ENCODE assay signal across 1 cellular context in the genomic region with DNA sequence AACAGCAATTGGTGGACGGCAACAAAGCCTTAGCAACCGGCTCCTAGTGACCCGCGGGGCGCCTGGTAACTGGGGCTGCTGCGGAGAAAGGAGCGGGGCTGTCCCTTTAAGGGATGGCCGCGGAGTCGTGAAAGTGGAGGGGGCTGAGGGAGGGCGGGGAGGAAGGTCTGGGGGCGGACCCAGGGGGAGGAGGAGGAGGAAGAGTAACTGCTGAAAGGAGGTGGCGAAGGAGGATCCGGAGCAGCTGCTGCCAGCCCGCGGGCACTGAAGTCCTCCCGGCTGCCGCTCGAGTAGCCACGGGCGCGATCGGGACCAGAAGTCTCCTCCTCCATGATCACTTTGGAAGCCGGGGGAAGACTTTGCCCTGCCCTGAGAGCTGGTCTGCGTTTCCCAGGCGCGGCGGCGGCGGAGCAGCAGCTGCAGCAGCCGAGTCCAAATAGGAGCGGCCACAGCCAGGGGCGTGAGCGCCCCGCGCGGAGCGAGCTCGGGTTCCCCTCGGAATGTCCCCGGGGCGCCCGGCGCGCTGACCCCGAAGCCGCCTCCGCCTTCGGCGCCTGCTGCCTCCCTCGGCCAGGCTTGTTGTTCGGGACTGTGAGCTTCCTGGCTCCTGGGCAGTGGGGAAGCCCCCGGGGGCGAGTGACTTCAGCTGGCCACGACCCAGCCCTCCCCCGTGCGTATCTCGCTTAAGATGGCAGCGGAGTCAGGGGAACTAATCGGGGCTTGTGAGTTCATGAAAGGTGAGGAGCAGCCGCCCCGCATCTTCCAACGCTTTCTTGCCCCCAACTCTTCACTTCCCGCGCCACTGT.
A peak's percentile ranks its signal among the peaks of the same experiment; 100 is the strongest.
TF ChIP-seq lines count a peak whose summit lies in the region.

A gene with protein sequence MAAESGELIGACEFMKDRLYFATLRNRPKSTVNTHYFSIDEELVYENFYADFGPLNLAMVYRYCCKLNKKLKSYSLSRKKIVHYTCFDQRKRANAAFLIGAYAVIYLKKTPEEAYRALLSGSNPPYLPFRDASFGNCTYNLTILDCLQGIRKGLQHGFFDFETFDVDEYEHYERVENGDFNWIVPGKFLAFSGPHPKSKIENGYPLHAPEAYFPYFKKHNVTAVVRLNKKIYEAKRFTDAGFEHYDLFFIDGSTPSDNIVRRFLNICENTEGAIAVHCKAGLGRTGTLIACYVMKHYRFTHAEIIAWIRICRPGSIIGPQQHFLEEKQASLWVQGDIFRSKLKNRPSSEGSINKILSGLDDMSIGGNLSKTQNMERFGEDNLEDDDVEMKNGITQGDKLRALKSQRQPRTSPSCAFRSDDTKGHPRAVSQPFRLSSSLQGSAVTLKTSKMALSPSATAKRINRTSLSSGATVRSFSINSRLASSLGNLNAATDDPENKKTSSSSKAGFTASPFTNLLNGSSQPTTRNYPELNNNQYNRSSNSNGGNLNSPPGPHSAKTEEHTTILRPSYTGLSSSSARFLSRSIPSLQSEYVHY (plus strand): TSS at position 240 of the 806 bp plus-strand sequence. CDS start 449 bp downstream, at position 689.

TF ChIP-seq in WTC11, 78 proteins besides CTCF, POLR2A, EP300 and RAD21 (continued from another document):
- TF ChIP-seq, protein P1, sequence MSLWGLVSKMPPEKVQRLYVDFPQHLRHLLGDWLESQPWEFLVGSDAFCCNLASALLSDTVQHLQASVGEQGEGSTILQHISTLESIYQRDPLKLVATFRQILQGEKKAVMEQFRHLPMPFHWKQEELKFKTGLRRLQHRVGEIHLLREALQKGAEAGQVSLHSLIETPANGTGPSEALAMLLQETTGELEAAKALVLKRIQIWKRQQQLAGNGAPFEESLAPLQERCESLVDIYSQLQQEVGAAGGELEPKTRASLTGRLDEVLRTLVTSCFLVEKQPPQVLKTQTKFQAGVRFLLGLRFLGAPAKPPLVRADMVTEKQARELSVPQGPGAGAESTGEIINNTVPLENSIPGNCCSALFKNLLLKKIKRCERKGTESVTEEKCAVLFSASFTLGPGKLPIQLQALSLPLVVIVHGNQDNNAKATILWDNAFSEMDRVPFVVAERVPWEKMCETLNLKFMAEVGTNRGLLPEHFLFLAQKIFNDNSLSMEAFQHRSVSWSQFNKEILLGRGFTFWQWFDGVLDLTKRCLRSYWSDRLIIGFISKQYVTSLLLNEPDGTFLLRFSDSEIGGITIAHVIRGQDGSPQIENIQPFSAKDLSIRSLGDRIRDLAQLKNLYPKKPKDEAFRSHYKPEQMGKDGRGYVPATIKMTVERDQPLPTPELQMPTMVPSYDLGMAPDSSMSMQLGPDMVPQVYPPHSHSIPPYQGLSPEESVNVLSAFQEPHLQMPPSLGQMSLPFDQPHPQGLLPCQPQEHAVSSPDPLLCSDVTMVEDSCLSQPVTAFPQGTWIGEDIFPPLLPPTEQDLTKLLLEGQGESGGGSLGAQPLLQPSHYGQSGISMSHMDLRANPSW (CRISPR knock-in tag; conservative IDR thresholded peaks at IDR 0.05; ENCODE audit: low read depth): no peak
- TF ChIP-seq, protein P2, sequence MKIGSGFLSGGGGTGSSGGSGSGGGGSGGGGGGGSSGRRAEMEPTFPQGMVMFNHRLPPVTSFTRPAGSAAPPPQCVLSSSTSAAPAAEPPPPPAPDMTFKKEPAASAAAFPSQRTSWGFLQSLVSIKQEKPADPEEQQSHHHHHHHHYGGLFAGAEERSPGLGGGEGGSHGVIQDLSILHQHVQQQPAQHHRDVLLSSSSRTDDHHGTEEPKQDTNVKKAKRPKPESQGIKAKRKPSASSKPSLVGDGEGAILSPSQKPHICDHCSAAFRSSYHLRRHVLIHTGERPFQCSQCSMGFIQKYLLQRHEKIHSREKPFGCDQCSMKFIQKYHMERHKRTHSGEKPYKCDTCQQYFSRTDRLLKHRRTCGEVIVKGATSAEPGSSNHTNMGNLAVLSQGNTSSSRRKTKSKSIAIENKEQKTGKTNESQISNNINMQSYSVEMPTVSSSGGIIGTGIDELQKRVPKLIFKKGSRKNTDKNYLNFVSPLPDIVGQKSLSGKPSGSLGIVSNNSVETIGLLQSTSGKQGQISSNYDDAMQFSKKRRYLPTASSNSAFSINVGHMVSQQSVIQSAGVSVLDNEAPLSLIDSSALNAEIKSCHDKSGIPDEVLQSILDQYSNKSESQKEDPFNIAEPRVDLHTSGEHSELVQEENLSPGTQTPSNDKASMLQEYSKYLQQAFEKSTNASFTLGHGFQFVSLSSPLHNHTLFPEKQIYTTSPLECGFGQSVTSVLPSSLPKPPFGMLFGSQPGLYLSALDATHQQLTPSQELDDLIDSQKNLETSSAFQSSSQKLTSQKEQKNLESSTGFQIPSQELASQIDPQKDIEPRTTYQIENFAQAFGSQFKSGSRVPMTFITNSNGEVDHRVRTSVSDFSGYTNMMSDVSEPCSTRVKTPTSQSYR (CRISPR knock-in tag; IDR thresholded peaks at IDR 0.05): peak; percentile 43; the same call in 1 of the 2 replicates
- TF ChIP-seq, protein P3, sequence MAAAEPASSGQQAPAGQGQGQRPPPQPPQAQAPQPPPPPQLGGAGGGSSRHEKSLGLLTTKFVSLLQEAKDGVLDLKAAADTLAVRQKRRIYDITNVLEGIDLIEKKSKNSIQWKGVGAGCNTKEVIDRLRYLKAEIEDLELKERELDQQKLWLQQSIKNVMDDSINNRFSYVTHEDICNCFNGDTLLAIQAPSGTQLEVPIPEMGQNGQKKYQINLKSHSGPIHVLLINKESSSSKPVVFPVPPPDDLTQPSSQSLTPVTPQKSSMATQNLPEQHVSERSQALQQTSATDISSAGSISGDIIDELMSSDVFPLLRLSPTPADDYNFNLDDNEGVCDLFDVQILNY (CRISPR knock-in tag; IDR thresholded peaks at IDR 0.05): no peak
- TF ChIP-seq, protein P4, sequence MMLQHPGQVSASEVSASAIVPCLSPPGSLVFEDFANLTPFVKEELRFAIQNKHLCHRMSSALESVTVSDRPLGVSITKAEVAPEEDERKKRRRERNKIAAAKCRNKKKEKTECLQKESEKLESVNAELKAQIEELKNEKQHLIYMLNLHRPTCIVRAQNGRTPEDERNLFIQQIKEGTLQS (CRISPR knock-in tag; conservative IDR thresholded peaks at IDR 0.05): no peak
- TF ChIP-seq NFE2L1 (CRISPR knock-in tag; IDR thresholded peaks at IDR 0.05) (no peak), SP1 (CRISPR knock-in tag; conservative IDR thresholded peaks at IDR 0.05) (0 out of 2 replicates have a peak, but pooled peaks have one; percentile 44), ZNF121 (CRISPR knock-in tag; IDR thresholded peaks at IDR 0.05) (no peak), ZNF423 (CRISPR knock-in tag; IDR thresholded peaks at IDR 0.05) (no peak), TEAD1 (CRISPR knock-in tag; IDR thresholded peaks at IDR 0.05) (0 out of 2 replicates have a peak, but pooled peaks have one; percentile 4), FOXP1 (CRISPR knock-in tag; IDR thresholded peaks at IDR 0.05; ENCODE audit: borderline replicate concordance) (peak; percentile 50; the same call in 1 of the 2 replicates), ZNF416 (CRISPR knock-in tag; IDR thresholded peaks at IDR 0.05) (no peak), MYBL2 (CRISPR knock-in tag; IDR thresholded peaks at IDR 0.05) (no peak; the same call in 1 of the 2 replicates), ELF4 (CRISPR knock-in tag; IDR thresholded peaks at IDR 0.05; ENCODE audit: low read depth) (no peak)
- TF ChIP-seq, protein P5, sequence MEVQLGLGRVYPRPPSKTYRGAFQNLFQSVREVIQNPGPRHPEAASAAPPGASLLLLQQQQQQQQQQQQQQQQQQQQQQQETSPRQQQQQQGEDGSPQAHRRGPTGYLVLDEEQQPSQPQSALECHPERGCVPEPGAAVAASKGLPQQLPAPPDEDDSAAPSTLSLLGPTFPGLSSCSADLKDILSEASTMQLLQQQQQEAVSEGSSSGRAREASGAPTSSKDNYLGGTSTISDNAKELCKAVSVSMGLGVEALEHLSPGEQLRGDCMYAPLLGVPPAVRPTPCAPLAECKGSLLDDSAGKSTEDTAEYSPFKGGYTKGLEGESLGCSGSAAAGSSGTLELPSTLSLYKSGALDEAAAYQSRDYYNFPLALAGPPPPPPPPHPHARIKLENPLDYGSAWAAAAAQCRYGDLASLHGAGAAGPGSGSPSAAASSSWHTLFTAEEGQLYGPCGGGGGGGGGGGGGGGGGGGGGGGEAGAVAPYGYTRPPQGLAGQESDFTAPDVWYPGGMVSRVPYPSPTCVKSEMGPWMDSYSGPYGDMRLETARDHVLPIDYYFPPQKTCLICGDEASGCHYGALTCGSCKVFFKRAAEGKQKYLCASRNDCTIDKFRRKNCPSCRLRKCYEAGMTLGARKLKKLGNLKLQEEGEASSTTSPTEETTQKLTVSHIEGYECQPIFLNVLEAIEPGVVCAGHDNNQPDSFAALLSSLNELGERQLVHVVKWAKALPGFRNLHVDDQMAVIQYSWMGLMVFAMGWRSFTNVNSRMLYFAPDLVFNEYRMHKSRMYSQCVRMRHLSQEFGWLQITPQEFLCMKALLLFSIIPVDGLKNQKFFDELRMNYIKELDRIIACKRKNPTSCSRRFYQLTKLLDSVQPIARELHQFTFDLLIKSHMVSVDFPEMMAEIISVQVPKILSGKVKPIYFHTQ (CRISPR knock-in tag; IDR thresholded peaks at IDR 0.05): 0 out of 2 replicates have a peak, but pooled peaks have one; percentile 40
